16 cellular contexts compared by ENCODE assay signal in the genomic region with DNA sequence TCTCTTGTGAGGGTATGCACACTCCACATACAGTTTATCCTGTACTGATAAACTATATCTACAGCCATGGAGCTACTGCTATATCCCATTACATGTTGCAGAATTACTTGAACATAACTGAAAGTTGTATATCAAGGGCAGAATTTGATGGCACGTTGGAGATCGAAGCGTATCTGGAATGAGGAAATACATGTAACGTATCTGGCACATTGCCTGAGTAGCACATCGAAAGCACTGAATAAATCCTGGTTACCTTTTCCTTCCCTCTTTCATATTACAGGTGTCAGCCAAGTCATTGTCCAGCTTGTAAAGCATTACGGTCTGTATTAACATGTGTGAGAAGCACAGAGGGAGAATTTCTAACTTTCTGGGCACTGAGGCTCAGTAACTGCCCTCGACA.
"Had no signal": no experiment of that assay in that cellular context is flagged by ENCODE, and none has a peak within 500 bp of the region (broad histone marks: within the 10 kb centered on the region; RNA-seq: fewer than 3 reads in every experiment).

No MANE protein-coding gene starts in this region.

- DNase-seq: activated CD4-positive, alpha-beta T cell treated with anti-CD3 and anti-CD28 coated beads for 1 hour; activated CD4-positive, alpha-beta T cell treated with anti-CD3 and anti-CD28 coated beads, Interleukin-2, amount 50 U/mL, for 4 hours; activated naive CD4-positive, alpha-beta T cell treated with Interleukin-2 at 50 U/mL for 16 hours; activated T-cell treated with anti-CD3 and anti-CD28 coated beads for 4 hours; anterior cingulate cortex; cerebellar nuclear complex; dermis blood vessel endothelial cell; effector memory CD8-positive, alpha-beta T cell; head of caudate nucleus; midbrain; naive B cell; ovary; stimulated activated CD4-positive, alpha-beta T cell treated with anti-CD3 and anti-CD28 coated beads, Interleukin-12 subunit alpha, Interleukin-12 subunit beta, amount 100 ng/mL, for 4 hours; stimulated activated CD4-positive, alpha-beta T cell treated with anti-CD3 and anti-CD28 coated beads, Interleukin-2, amount 100 ng/mL, for 24 hours; T1000 had no signal

- FAIRE-seq: frontal cortex had no signal
